ENCODE assay signal across 15 cellular contexts in the genomic region with DNA sequence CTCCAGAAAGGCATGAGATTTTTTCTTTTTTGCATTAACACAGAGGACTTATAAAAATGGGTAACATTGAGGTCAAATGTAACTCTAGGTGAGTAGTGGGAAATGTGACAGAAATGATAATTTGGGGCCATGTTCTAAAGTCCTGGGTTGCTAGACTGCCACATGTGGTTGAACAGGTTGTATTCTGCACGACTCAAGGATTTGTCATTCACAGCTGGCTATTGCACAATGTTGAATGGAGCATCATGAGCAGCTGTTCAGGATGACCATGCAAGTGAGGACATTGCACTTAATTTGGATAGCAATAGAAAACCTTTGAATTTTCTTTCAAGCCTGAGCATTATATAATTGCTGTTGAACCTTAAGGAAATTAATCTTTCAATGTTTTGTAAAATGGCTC.
DNase-seq lines count a peak whose midpoint lies in the region; ATAC-seq and TF ChIP-seq lines count a peak whose summit lies in the region.
"Had no signal": no experiment of that assay in that cellular context is flagged by ENCODE, and none has a peak within 500 bp of the region (broad histone marks: within the 10 kb centered on the region; RNA-seq: fewer than 3 reads in every experiment).

No MANE protein-coding gene starts in this region.

- no peak for TF ChIP-seq CTCF in cardiac fibroblast (IDR thresholded peaks at IDR 0.05; ENCODE audit: low read depth, low read length)

- no peak overlapping the region for H3K9ac ChIP-seq in mesenchymal stem cell (ENCODE audit: low read length)

- H3K27me3 ChIP-seq in MG63 (no peaks in the 10 kb centered on the region), mesenchymal stem cell (ENCODE audit: control insufficient read depth in 1 of 2, insufficient read depth in 1 of 2, low read length in 2 of 2) (no peaks in the 10 kb centered on the region)

- no peaks in the 10 kb centered on the region for H3K36me3 ChIP-seq in MG63
- H3K36me3 ChIP-seq in mesenchymal stem cell (ENCODE audit: control insufficient read depth in 1 of 2, insufficient read depth in 2 of 2, low read depth in 1 of 2, low read length in 2 of 2): no peaks in the 10 kb centered on the region

- no peak for ATAC-seq in HG02588 (IDR thresholded peaks at IDR 0.05; ENCODE audit: unreplicated experiment)
- ATAC-seq: left lobe of liver had no signal

- no peaks in the 10 kb centered on the region for H3K79me1 ChIP-seq in mesenchymal stem cell (replicated peaks; ENCODE audit: low read length, poor library complexity, severe bottlenecking)

- no peak overlapping the region for H3K4me2 ChIP-seq in mesenchymal stem cell (ENCODE audit: low read length, poor library complexity, severe bottlenecking)

- H3K27ac ChIP-seq in mesenchymal stem cell (ENCODE audit: low read length, poor library complexity, severe bottlenecking): no peak overlapping the region
- H3K27ac ChIP-seq: skin epidermis, VCaP had no signal

- H3K23ac ChIP-seq in mesenchymal stem cell (ENCODE audit: low read length in 2 of 2): no peak overlapping the region

- H3K4me1 ChIP-seq in mesenchymal stem cell (ENCODE audit: control insufficient read depth, insufficient read depth, low read depth, low read length): peaks cover 4% of the 10 kb centered on the region

- no peak overlapping the region for H3K4me3 ChIP-seq in MG63
- no peak overlapping the region for H3K4me3 ChIP-seq in cardiac fibroblast (replicated peaks in 1 of 2; ENCODE audit: low read depth in 2 of 2, low read length in 2 of 2)
- no peak overlapping the region for H3K4me3 ChIP-seq in mesenchymal stem cell (ENCODE audit: insufficient read depth in 1 of 2, low read depth in 1 of 2, low read length in 2 of 2)
- H3K4me3 ChIP-seq: skin epidermis had no signal

- H3K9me3 ChIP-seq in MG63 (no peaks in the 10 kb centered on the region), mesenchymal stem cell (ENCODE audit: control insufficient read depth, low read length) (no peaks in the 10 kb centered on the region)

- H3K18ac ChIP-seq in mesenchymal stem cell (ENCODE audit: low read depth in 1 of 2, low read length in 2 of 2): no peak overlapping the region

- H4K8ac ChIP-seq in mesenchymal stem cell (ENCODE audit: low read length): peak overlapping the region; percentile 49

- H2BK5ac ChIP-seq in mesenchymal stem cell (ENCODE audit: low read depth, low read length, poor library complexity, severe bottlenecking): no peak overlapping the region

- H2BK15ac ChIP-seq in mesenchymal stem cell (ENCODE audit: low read depth, poor library complexity, severe bottlenecking): no peak overlapping the region

- DNase-seq in ELR (ENCODE audit: low read depth): peak; percentile 44
- DNase-seq in MG63: peak; percentile 33
- DNase-seq in cardiac fibroblast (ENCODE audit: low read depth in 2 of 2): peak; percentile 27 to 94
- DNase-seq in mesenchymal stem cell: peak; percentile 75
- no peak for DNase-seq in NCI-H2171 (lab: John Stamatoyannopoulos, UW)
- DNase-seq in DMS79 treated with DMSO at 0.1 percent for 48 hours (lab: John Stamatoyannopoulos, UW): no peak
- DNase-seq: activated CD8-positive, alpha-beta memory T cell treated with anti-CD3 and anti-CD28 coated beads, Interleukin-2, amount 50 U/mL, for 48 hours; activated naive CD8-positive, alpha-beta T cell treated with anti-CD3 and anti-CD28 coated beads, Interleukin-2, amount 10 ng/mL, durations not matched to agents 7 days and 5 days; cortex of kidney; MM.1S; substantia nigra had no signal

- H2BK12ac ChIP-seq in mesenchymal stem cell (ENCODE audit: low read length in 2 of 2): no peak overlapping the region

- H3K14ac ChIP-seq in mesenchymal stem cell (ENCODE audit: low read length in 2 of 2): no peak overlapping the region

- H2AK5ac ChIP-seq in mesenchymal stem cell (ENCODE audit: low read length, severe bottlenecking): no peak overlapping the region

- H4K91ac ChIP-seq in mesenchymal stem cell (ENCODE audit: low read length): no peak overlapping the region

- no peak overlapping the region for H2BK120ac ChIP-seq in mesenchymal stem cell (ENCODE audit: low read depth, low read length)

- no peak overlapping the region for H3K4ac ChIP-seq in mesenchymal stem cell (ENCODE audit: low read depth in 1 of 2, low read length in 2 of 2)

- WGBS in mesenchymal stem cell: 16% methylated on average over 1 of the region's 1 CpG

- no peak overlapping the region for H2AFZ ChIP-seq in mesenchymal stem cell (ENCODE audit: low read depth, low read length)

Comparison
In these comparisons a context has a peak if more than half of its experiments do, and no peak if none do; other contexts are left out.
1. DNase-seq: peak in ELR (single experiment), MG63 (single experiment), cardiac fibroblast (2 of 2) and mesenchymal stem cell (single experiment); none in NCI-H2171 (single experiment) and DMS79 treated with DMSO at 0.1 percent for 48 hours (single experiment).